1 cellular context compared by ENCODE assay signal in genomic region chr4:146844761-146845160, GRCh38.
TF ChIP-seq lines count a peak whose summit lies in the region.

No MANE protein-coding gene starts in this region.

TF ChIP-seq in WTC11, 78 proteins besides CTCF, POLR2A, EP300 and RAD21 (continued from another document):
- TF ChIP-seq ZNF317 (CRISPR knock-in tag; IDR thresholded peaks at IDR 0.05; ENCODE audit: borderline replicate concordance, low read depth) (no peak), ZSCAN18 (CRISPR knock-in tag; IDR thresholded peaks at IDR 0.05) (no peak)
